In genomic region chr3:75668791-75669740, GRCh38 we compare ENCODE assay signal across 8 cellular contexts. TPM values are rescaled to one million over a fixed set of nuclear protein-coding genes. Genes with fewer than 3 reads are reported as not detected.
DNase-seq lines count a peak whose midpoint lies in the region; ATAC-seq and TF ChIP-seq lines count a peak whose summit lies in the region.
"Not testable (repeated sequence)": the region's sequence is repeated elsewhere in the genome, so short reads cannot be mapped to it uniquely, and the experiment has no call there.

No MANE protein-coding gene starts in this region.

- H3K27ac ChIP-seq in BLaER1, result peak overlapping the region; percentile 88
- H3K27ac ChIP-seq in HCT116 (ENCODE audit: low read depth, low read length), result not testable (repeated sequence)

- not testable (repeated sequence) for H2AFZ ChIP-seq in HCT116 (ENCODE audit: low read depth, low read length, poor library complexity, severe bottlenecking)

- peak overlapping the region; percentile 63 for H3K4me3 Mint-ChIP-seq in osteocyte (ENCODE audit: unreplicated experiment)

- H3K27me3 ChIP-seq in BLaER1 (peaks cover 36% of the 10 kb centered on the region), iPS-15b (ENCODE audit: control insufficient read depth, insufficient read depth, low read length) (peaks cover 94% of the 10 kb centered on the region)
- H3K27me3 ChIP-seq in HCT116 (ENCODE audit: insufficient read depth, low read length), result not testable (repeated sequence)

- not testable (repeated sequence) for H3K79me2 ChIP-seq in HCT116 (ENCODE audit: insufficient read depth, low read length)

- TF ChIP-seq CTCF in HCT116 (IDR thresholded peaks at IDR 0.05 in 2 of 3, conservative IDR thresholded peaks at IDR 0.05 in 1 of 3; ENCODE audit: borderline replicate concordance in 1 of 3, insufficient read depth in 1 of 3, low read depth in 2 of 3, low read length in 2 of 3); osteocyte (IDR thresholded peaks at IDR 0.05): not testable (repeated sequence)

- RAD21 ChIA-PET in HCT116 (lab: Charles Lee; ENCODE audit: low non-redundant PET in 1 of 2, low total read pairs in 2 of 2, uncharacterized antibody in 2 of 2, unreplicated experiment in 2 of 2), result not testable (repeated sequence)

- not testable (repeated sequence) for H3K36me3 ChIP-seq in BLaER1; HCT116 (ENCODE audit: control insufficient read depth in 1 of 2, insufficient read depth in 2 of 2, low read length in 2 of 2); iPS-15b (ENCODE audit: control insufficient read depth, insufficient read depth, low read length)

- TF ChIP-seq POLR2A in HCT116 (IDR thresholded peaks at IDR 0.05; ENCODE audit: borderline replicate concordance, extremely low read depth, insufficient read depth, insufficient read length), result not testable (repeated sequence)

- CTCF ChIA-PET in HCT116 (lab: Charles Lee), result not testable (repeated sequence)

- H3K27ac Mint-ChIP-seq in osteocyte (ENCODE audit: unreplicated experiment), result not testable (repeated sequence)

- peak overlapping the region; percentile 73 for H3K4me2 ChIP-seq in BLaER1
- not testable (repeated sequence) for H3K4me2 ChIP-seq in HCT116 (ENCODE audit: low read length)

- H3K4me1 ChIP-seq in BLaER1; HCT116 (ENCODE audit: control insufficient read depth in 1 of 2, insufficient read depth in 2 of 2, low read length in 2 of 2); iPS-15b (ENCODE audit: control insufficient read depth, insufficient read depth, low read length): not testable (repeated sequence)

- H3K9me3 ChIP-seq in BLaER1, result peaks cover 47% of the 10 kb centered on the region
- H3K9me3 ChIP-seq in HCT116 (ENCODE audit: control insufficient read depth in 1 of 2, insufficient read depth in 1 of 2, low read depth in 1 of 2, low read length in 2 of 2); iPS-15b (ENCODE audit: control insufficient read depth, insufficient read depth, low read length): not testable (repeated sequence)

- H4K20me1 ChIP-seq in BLaER1, result 0 out of 2 replicates have a peak, but pooled peaks cover 11% of the 10 kb centered on the region
- H4K20me1 ChIP-seq in HCT116 (ENCODE audit: insufficient read depth), result not testable (repeated sequence)

- H3K9me3 Mint-ChIP-seq in osteocyte (ENCODE audit: unreplicated experiment), result peaks cover 26% of the 10 kb centered on the region

- H3K4me3 ChIP-seq in BLaER1 (peak overlapping the region; percentile 74), iPS-15b (ENCODE audit: low read depth, low read length) (peak overlapping the region; percentile 43)
- not testable (repeated sequence) for H3K4me3 ChIP-seq in HCT116 (replicated peaks in 1 of 2; ENCODE audit: low read depth in 1 of 2, low read length in 2 of 2)

- peak overlapping the region; percentile 90 for H3K9ac ChIP-seq in BLaER1
- H3K9ac ChIP-seq in HCT116 (ENCODE audit: low read length); iPS-15b (ENCODE audit: low read depth, low read length): not testable (repeated sequence)

- intact Hi-C loops in HCT116 (cut with micrococcal nuclease), result not testable (repeated sequence)

- DNase-seq in HCT116 (ENCODE audit: low read depth, low spot score), result not testable (repeated sequence)
- peak; percentile 50 to 57 for DNase-seq in activated T-cell treated with anti-CD3 and anti-CD28 coated beads, Interleukin-2, amount 50 U/mL, for 48 hours
- DNase-seq in dedifferentiated amniotic fluid mesenchymal stem cell (ENCODE audit: extremely low spot score) (peak; percentile 14), osteocyte (ENCODE audit: extremely low spot score, unreplicated experiment) (peak; percentile 100)
- DNase-seq in stimulated activated CD8-positive, alpha-beta memory T cell treated with anti-CD3 and anti-CD28 coated beads, Interleukin-2, amount 100 ng/mL, for 1 hour (ENCODE audit: low read depth in 2 of 2), result peak; percentile 25 to 31

- POLR2A ChIA-PET in HCT116 (lab: Charles Lee), result not testable (repeated sequence)

- H3K27me3 Mint-ChIP-seq in osteocyte (ENCODE audit: unreplicated experiment), result peaks cover 14% of the 10 kb centered on the region

- H3K4me1 Mint-ChIP-seq in osteocyte (ENCODE audit: unreplicated experiment), result peaks cover 33% of the 10 kb centered on the region

- TF ChIP-seq RAD21 in HCT116 (IDR thresholded peaks at IDR 0.05; ENCODE audit: low read depth), result not testable (repeated sequence)

- H3K36me3 Mint-ChIP-seq in osteocyte (ENCODE audit: unreplicated experiment), result peaks cover 15% of the 10 kb centered on the region

- not testable (repeated sequence) for H3K9me2 ChIP-seq in HCT116 (ENCODE audit: insufficient read depth)

- BruUV-seq in HCT116 (replicated peaks; lab: Mats Ljungman, UMichigan), result not testable (repeated sequence)

- ATAC-seq in HCT116 (peak; percentile 28; the same call in 1 of the 2 replicates), SK-N-SH treated with all-trans-retinoic acid at 6 μM for 48 hours (peak; percentile 69)

RNA-seq across cellular contexts. Expression of gene FRG2C, which starts 4.9 kb away (rescaled TPM):
- total RNA-seq in HCT116 (2021; ENCODE audit: unreplicated experiment) (not detected), osteocyte (not detected in 2 replicates)
- polyA plus RNA-seq in HCT116 (2012), result not detected in 2 replicates
